ENCODE assay signal across 11 cellular contexts in genomic region chr3:184333190-184333589, GRCh38. TPM values are rescaled to one million over a fixed set of nuclear protein-coding genes. Genes with fewer than 3 reads are reported as not detected.
DNase-seq lines count a peak whose midpoint lies in the region; ATAC-seq and TF ChIP-seq lines count a peak whose summit lies in the region.
"Had no signal": no experiment of that assay in that cellular context is flagged by ENCODE, and none has a peak within 500 bp of the region (broad histone marks: within the 10 kb centered on the region; RNA-seq: fewer than 3 reads in every experiment).

No MANE protein-coding gene starts in this region.

- H3K4me3 ChIP-seq in esophagus squamous epithelium (no peak overlapping the region), aorta (ENCODE audit: low read length in 2 of 2) (no peak overlapping the region)
- no peak overlapping the region for H3K4me3 ChIP-seq in effector memory CD4-positive, alpha-beta T cell (ENCODE audit: insufficient read depth, low read depth, low read length, poor library complexity, severe bottlenecking)
- H3K4me3 ChIP-seq: left lung, thyroid gland had no signal

- 79 to 87% methylated on average over 6 of the region's 6 CpGs for WGBS in esophagus squamous epithelium, 2 donors
- 76 to 78% methylated on average over 6 of the region's 6 CpGs for WGBS in aorta, 2 donors

- peaks cover 20 to 76% (median 24%) of the 10 kb centered on the region in 3 donors for H3K4me1 ChIP-seq in esophagus squamous epithelium
- H3K4me1 ChIP-seq in effector memory CD4-positive, alpha-beta T cell (ENCODE audit: control insufficient read depth, insufficient read depth, low read length, poor library complexity, severe bottlenecking): peaks cover 13% of the 10 kb centered on the region
- no peaks in the 10 kb centered on the region for H3K4me1 ChIP-seq in aorta (ENCODE audit: control insufficient read depth in 1 of 2, insufficient read depth in 2 of 2, low read length in 2 of 2)

- intact Hi-C loops in activated CD4-positive, alpha-beta T cell treated with anti-CD3 and anti-CD28 coated beads, Interleukin-2, amount 10 ng/mL, durations not matched to agents 24 days and 14 days (cut with micrococcal nuclease): no loop called here
- intact Hi-C loops in esophagus squamous epithelium (cut with DNase I) (no loop called here), aorta (cut with DNase I) (no loop called here)

- no peak for DNase-seq in activated CD4-positive, alpha-beta T cell treated with anti-CD3 and anti-CD28 coated beads, Interleukin-2, amount 10 ng/mL, durations not matched to agents 24 days and 14 days
- DNase-seq in activated CD4-positive, alpha-beta T cell treated with anti-CD3 and anti-CD28 coated beads for 48 hours: no peak
- DNase-seq in esophagus squamous epithelium (lab: John Stamatoyannopoulos, UW) (no peak), SW480 (ENCODE audit: low spot score) (no peak), aorta (no peak)
- no peak for DNase-seq in effector memory CD4-positive, alpha-beta T cell
- DNase-seq: left lung, NCI-H226, thyroid gland had no signal

- peak overlapping the region; percentile 92 for H3K27ac Mint-ChIP-seq in activated CD4-positive, alpha-beta T cell treated with anti-CD3 and anti-CD28 coated beads, Interleukin-2, amount 10 ng/mL, durations not matched to agents 24 days and 14 days
- H3K27ac Mint-ChIP-seq in stimulated activated memory B cell treated with anti-CD40 and anti-IgM and Interleukin-4, amounts not matched to agents 10 μg/mL and 1 μg/mL and 100 μg/mL, for 72 hours: peak overlapping the region; percentile 36

- H3K4me1 Mint-ChIP-seq in activated CD4-positive, alpha-beta T cell treated with anti-CD3 and anti-CD28 coated beads, Interleukin-2, amount 10 ng/mL, durations not matched to agents 24 days and 14 days: peaks cover 60% of the 10 kb centered on the region
- peaks cover 48% of the 10 kb centered on the region for H3K4me1 Mint-ChIP-seq in stimulated activated memory B cell treated with anti-CD40 and anti-IgM and Interleukin-4, amounts not matched to agents 10 μg/mL and 1 μg/mL and 100 μg/mL, for 72 hours

- peaks cover 71% of the 10 kb centered on the region for H3K36me3 Mint-ChIP-seq in activated CD4-positive, alpha-beta T cell treated with anti-CD3 and anti-CD28 coated beads, Interleukin-2, amount 10 ng/mL, durations not matched to agents 24 days and 14 days (ENCODE audit: low read depth)
- peaks cover 52% of the 10 kb centered on the region for H3K36me3 Mint-ChIP-seq in stimulated activated memory B cell treated with anti-CD40 and anti-IgM and Interleukin-4, amounts not matched to agents 10 μg/mL and 1 μg/mL and 100 μg/mL, for 72 hours

- H3K27ac ChIP-seq in VCaP (peak overlapping the region; percentile 26), esophagus squamous epithelium (peak overlapping the region; percentile 33 to 99 (median 85)), aorta (ENCODE audit: low read depth in 1 of 2, low read length in 2 of 2) (peak overlapping the region in 1 of 2 donors; percentile 12)
- H3K27ac ChIP-seq in effector memory CD4-positive, alpha-beta T cell (ENCODE audit: insufficient read depth, low read length, poor library complexity, severe bottlenecking): no peak overlapping the region

- H3K36me3 ChIP-seq in esophagus squamous epithelium (peaks cover 43 to 72% (median 57%) of the 10 kb centered on the region in 3 donors), aorta (ENCODE audit: control insufficient read depth in 1 of 2, insufficient read depth in 2 of 2, low read length in 1 of 2) (peaks cover 8% of the 10 kb centered on the region in 2 donors)
- peaks cover 55% of the 10 kb centered on the region for H3K36me3 ChIP-seq in effector memory CD4-positive, alpha-beta T cell (ENCODE audit: control insufficient read depth, insufficient read depth, low read length)

- H3K9me3 Mint-ChIP-seq in activated CD4-positive, alpha-beta T cell treated with anti-CD3 and anti-CD28 coated beads, Interleukin-2, amount 10 ng/mL, durations not matched to agents 24 days and 14 days: no peaks in the 10 kb centered on the region
- H3K9me3 Mint-ChIP-seq in stimulated activated memory B cell treated with anti-CD40 and anti-IgM and Interleukin-4, amounts not matched to agents 10 μg/mL and 1 μg/mL and 100 μg/mL, for 72 hours: no peaks in the 10 kb centered on the region

- no peak for TF ChIP-seq POLR2A in esophagus squamous epithelium (IDR thresholded peaks at IDR 0.05)

- H3K4me3 Mint-ChIP-seq in activated CD4-positive, alpha-beta T cell treated with anti-CD3 and anti-CD28 coated beads, Interleukin-2, amount 10 ng/mL, durations not matched to agents 24 days and 14 days: no peak overlapping the region
- H3K4me3 Mint-ChIP-seq in stimulated activated memory B cell treated with anti-CD40 and anti-IgM and Interleukin-4, amounts not matched to agents 10 μg/mL and 1 μg/mL and 100 μg/mL, for 72 hours: no peak overlapping the region

- no peaks in the 10 kb centered on the region for H3K27me3 Mint-ChIP-seq in activated CD4-positive, alpha-beta T cell treated with anti-CD3 and anti-CD28 coated beads, Interleukin-2, amount 10 ng/mL, durations not matched to agents 24 days and 14 days
- peaks cover 11% of the 10 kb centered on the region for H3K27me3 Mint-ChIP-seq in stimulated activated memory B cell treated with anti-CD40 and anti-IgM and Interleukin-4, amounts not matched to agents 10 μg/mL and 1 μg/mL and 100 μg/mL, for 72 hours

- no peak for TF ChIP-seq CTCF in VCaP (conservative IDR thresholded peaks at IDR 0.05)
- no peak for TF ChIP-seq CTCF in esophagus squamous epithelium (IDR thresholded peaks at IDR 0.05)

- no peak for ATAC-seq in stimulated activated memory B cell treated with anti-CD40 and anti-IgM and Interleukin-4, amounts not matched to agents 10 μg/mL and 1 μg/mL and 100 μg/mL, for 72 hours
- no peak for ATAC-seq in aorta (ENCODE audit: low FRiP score)
- ATAC-seq: left lung had no signal

- no peaks in the 10 kb centered on the region for H3K9me3 ChIP-seq in esophagus squamous epithelium
- no peaks in the 10 kb centered on the region for H3K9me3 ChIP-seq in effector memory CD4-positive, alpha-beta T cell (ENCODE audit: control insufficient read depth, low read length)
- no peaks in the 10 kb centered on the region for H3K9me3 ChIP-seq in aorta (ENCODE audit: control insufficient read depth, low read length)
- H3K9me3 ChIP-seq: left lung, thyroid gland had no signal

- no peaks in the 10 kb centered on the region for H3K27me3 ChIP-seq in esophagus squamous epithelium
- H3K27me3 ChIP-seq in effector memory CD4-positive, alpha-beta T cell (replicated peaks; ENCODE audit: control insufficient read depth, insufficient read depth, low read length, poor library complexity, severe bottlenecking): no peaks in the 10 kb centered on the region
- no peaks in the 10 kb centered on the region for H3K27me3 ChIP-seq in aorta (ENCODE audit: control insufficient read depth in 1 of 2, insufficient read depth in 2 of 2, low read length in 1 of 2)
- H3K27me3 ChIP-seq: left lung, thyroid gland had no signal

RNA-seq across cellular contexts. Expression of gene FAM131A, which starts 4.2 kb away (rescaled TPM):
- 8.6 and 8.7 TPM in 2 replicates for total RNA-seq in activated CD4-positive, alpha-beta T cell treated with anti-CD3 and anti-CD28 coated beads, Interleukin-2, amount 10 ng/mL, durations not matched to agents 24 days and 14 days
- 10 to 100 TPM in 2 of 4 donors, 1 to 10 TPM in 2; 7.4 to 20.2 (median 10.4) TPM for total RNA-seq in esophagus squamous epithelium
- total RNA-seq in aorta: 10 to 100 TPM; 28.2 to 40.6 TPM
- 10 to 100 TPM; 10.6 to 27.1 TPM for polyA plus RNA-seq in aorta

RNA-seq across cellular contexts. Expression of gene EIF4G1, which starts 18.8 kb away (rescaled TPM):
- total RNA-seq in activated CD4-positive, alpha-beta T cell treated with anti-CD3 and anti-CD28 coated beads, Interleukin-2, amount 10 ng/mL, durations not matched to agents 24 days and 14 days: 680 and 700 TPM in 2 replicates
- total RNA-seq in esophagus squamous epithelium: 100 to 1,000 TPM; 272 to 462 (median 352) TPM
- 100 to 1,000 TPM; 234 to 285 TPM for total RNA-seq in aorta
- 100 to 1,000 TPM in 1 of 2 donors, 10 to 100 TPM in 1; 72.8 to 140 TPM for polyA plus RNA-seq in aorta

RNA-seq across cellular contexts. Expression of gene CLCN2, which starts 28.2 kb away (rescaled TPM):
- total RNA-seq in activated CD4-positive, alpha-beta T cell treated with anti-CD3 and anti-CD28 coated beads, Interleukin-2, amount 10 ng/mL, durations not matched to agents 24 days and 14 days: 8.3 and 8.4 TPM in 2 replicates
- total RNA-seq in esophagus squamous epithelium (1 to 10 TPM; 2.1 to 4.2 (median 3.0) TPM), aorta (1 to 10 TPM; 4.1 to 6.5 TPM)
- 10 to 100 TPM in 1 of 2 donors, 1 to 10 TPM in 1; 4.3 to 14.5 TPM for polyA plus RNA-seq in aorta

RNA-seq across cellular contexts. Expression of gene POLR2H, which starts 28.3 kb away (rescaled TPM):
- 159 and 161 TPM in 2 replicates for total RNA-seq in activated CD4-positive, alpha-beta T cell treated with anti-CD3 and anti-CD28 coated beads, Interleukin-2, amount 10 ng/mL, durations not matched to agents 24 days and 14 days
- 10 to 100 TPM; 49.5 to 98.5 (median 64.9) TPM for total RNA-seq in esophagus squamous epithelium
- total RNA-seq in aorta: 10 to 100 TPM; 43.9 to 59.3 TPM
- polyA plus RNA-seq in aorta: 100 to 1,000 TPM in 1 of 2 donors, 10 to 100 TPM in 1; 55.3 to 151 TPM

RNA-seq across cellular contexts. Expression of gene PSMD2, which starts 34.1 kb away (rescaled TPM):
- total RNA-seq in activated CD4-positive, alpha-beta T cell treated with anti-CD3 and anti-CD28 coated beads, Interleukin-2, amount 10 ng/mL, durations not matched to agents 24 days and 14 days: 280 and 283 TPM in 2 replicates
- 100 to 1,000 TPM; 209 to 362 (median 235) TPM for total RNA-seq in esophagus squamous epithelium
- total RNA-seq in aorta: 100 to 1,000 TPM; 139 to 143 TPM
- polyA plus RNA-seq in aorta: 100 to 1,000 TPM; 116 to 139 TPM
